Comparison of ENCODE assay signal across 25 cellular contexts in the genomic region with DNA sequence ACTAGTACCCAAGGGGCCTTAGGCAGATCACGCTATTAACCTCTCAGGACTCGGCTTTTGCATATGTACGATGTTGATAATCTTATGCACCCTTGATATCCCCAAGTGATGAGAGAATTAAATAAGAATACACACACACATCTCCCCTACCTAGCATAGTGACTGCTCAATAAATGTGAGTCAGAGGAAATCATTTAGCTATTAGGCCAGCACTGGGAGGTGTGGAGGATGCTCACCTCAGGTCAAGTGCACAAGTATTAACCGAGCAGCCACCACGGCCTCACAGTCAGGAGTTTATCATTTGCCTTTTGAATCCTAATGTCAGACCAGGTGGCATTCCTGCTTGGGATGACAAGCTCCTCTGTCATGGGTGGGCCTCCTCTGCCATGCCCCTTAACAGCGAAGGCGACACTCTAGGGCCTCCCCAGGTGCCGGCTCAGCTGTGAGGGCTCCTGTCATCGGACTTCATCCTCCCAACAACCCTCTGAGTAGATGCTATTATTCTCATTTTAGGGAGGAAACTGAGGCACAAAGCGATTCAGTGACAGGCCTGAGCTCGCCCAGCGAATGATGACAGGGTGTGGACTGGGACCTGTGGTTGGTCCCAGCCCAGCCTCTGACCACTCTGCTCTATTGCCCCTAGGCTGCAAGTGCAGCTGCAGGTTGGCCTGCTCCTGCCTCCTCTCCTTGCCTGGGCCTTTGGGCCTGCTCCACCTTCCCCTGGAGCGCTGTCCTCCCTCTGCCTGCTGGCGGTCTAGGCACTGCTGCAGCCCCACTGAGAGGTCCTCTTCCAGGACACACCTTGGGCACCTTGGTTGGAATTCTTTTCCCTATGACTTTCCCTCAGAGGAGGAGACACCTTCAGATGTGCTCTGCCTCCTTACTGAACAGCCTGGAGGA. TPM values are rescaled to one million over a fixed set of nuclear protein-coding genes. Genes with fewer than 3 reads are reported as not detected.
A peak's percentile ranks its signal among the peaks of the same experiment; 100 is the strongest.
DNase-seq lines count a peak whose midpoint lies in the region; ATAC-seq and TF ChIP-seq lines count a peak whose summit lies in the region.
"Had no signal": no experiment of that assay in that cellular context is flagged by ENCODE, and none has a peak within 500 bp of the region (broad histone marks: within the 10 kb centered on the region; RNA-seq: fewer than 3 reads in every experiment).

No MANE protein-coding gene starts in this region.

- TF ChIP-seq EP300 in tibial nerve (IDR thresholded peaks at IDR 0.05), result no peak

- TF ChIP-seq POLR2A in tibial nerve (IDR thresholded peaks at IDR 0.05), result no peak

- peak overlapping the region; percentile 78 for H3K27ac ChIP-seq in cingulate gyrus (ENCODE audit: low read depth, low read length)
- H3K27ac ChIP-seq in layer of hippocampus (ENCODE audit: low read depth, low read length), result peak overlapping the region; percentile 73
- peak overlapping the region; percentile 69 to 97 (median 87) for H3K27ac ChIP-seq in tibial nerve
- no peak overlapping the region for H3K27ac ChIP-seq in CD8-positive, alpha-beta T cell (ENCODE audit: low read depth, low read length)
- H3K27ac ChIP-seq: 22Rv1, GM23248 had no signal

- POLR2A ChIA-PET in CD8-positive, alpha-beta T cell (lab: Charles Lee), result no interaction called here

- H3K4me1 Mint-ChIP-seq in T-helper 2 cell treated with Interferon-gamma antibody and Interleukin-4, amounts not matched to agents 5 μg/mL and 100 μg/mL, for 36 hours (ENCODE audit: low read depth), result no peaks in the 10 kb centered on the region
- H3K4me1 Mint-ChIP-seq in CD8-positive, alpha-beta T cell (ENCODE audit: low read depth), result peaks cover 9% of the 10 kb centered on the region
- no peaks in the 10 kb centered on the region for H3K4me1 Mint-ChIP-seq in endothelial cell (ENCODE audit: unreplicated experiment)

- no peak for ATAC-seq in CD8-positive, alpha-beta T cell

- TF ChIP-seq CTCF in tibial nerve (IDR thresholded peaks at IDR 0.05), result no peak
- no peak for TF ChIP-seq CTCF in CD8-positive, alpha-beta T cell (IDR thresholded peaks at IDR 0.05)
- TF ChIP-seq CTCF in endothelial cell (IDR thresholded peaks at IDR 0.05; ENCODE audit: unreplicated experiment), result no peak

- H3K4me3 ChIP-seq in tibial nerve, result peak overlapping the region in 2 of 4 donors; percentile 52
- H3K4me3 ChIP-seq in CD8-positive, alpha-beta T cell (ENCODE audit: low read depth, low read length), result no peak overlapping the region
- H3K4me3 ChIP-seq: GM23248, MG63 had no signal

- H3K27me3 ChIP-seq in layer of hippocampus (ENCODE audit: control insufficient read depth, insufficient read depth, low read length), result no peaks in the 10 kb centered on the region
- H3K27me3 ChIP-seq in tibial nerve, result no peaks in the 10 kb centered on the region
- no peaks in the 10 kb centered on the region for H3K27me3 ChIP-seq in CD8-positive, alpha-beta T cell (ENCODE audit: insufficient read depth, low read length)
- H3K27me3 ChIP-seq: BE2C, MG63 had no signal

- H3K4me1 ChIP-seq in tibial nerve, result peaks cover 0 to 35% (median 2%) of the 10 kb centered on the region in 4 donors
- H3K4me1 ChIP-seq in CD8-positive, alpha-beta T cell (ENCODE audit: insufficient read depth, low read length), result peaks cover 11% of the 10 kb centered on the region
- H3K4me1 ChIP-seq: BE2C had no signal

- intact Hi-C loops in CD8-positive, alpha-beta T cell (cut with DNase I, micrococcal nuclease), result no loop called here

- CTCF ChIA-PET in CD8-positive, alpha-beta T cell (lab: Charles Lee), result no interaction called here

- no peak overlapping the region for H3K4me3 Mint-ChIP-seq in T-helper 2 cell treated with Interferon-gamma antibody and Interleukin-4, amounts not matched to agents 5 μg/mL and 100 μg/mL, for 36 hours
- H3K4me3 Mint-ChIP-seq in CD8-positive, alpha-beta T cell, result no peak overlapping the region
- no peak overlapping the region for H3K4me3 Mint-ChIP-seq in endothelial cell (ENCODE audit: unreplicated experiment)
- H3K4me3 Mint-ChIP-seq: H9, HFFc6 had no signal

- peak overlapping the region; percentile 15 for H3K27ac Mint-ChIP-seq in T-helper 2 cell treated with Interferon-gamma antibody and Interleukin-4, amounts not matched to agents 5 μg/mL and 100 μg/mL, for 36 hours
- H3K27ac Mint-ChIP-seq in CD8-positive, alpha-beta T cell, result no peak overlapping the region
- no peak overlapping the region for H3K27ac Mint-ChIP-seq in endothelial cell (ENCODE audit: unreplicated experiment)
- H3K27ac Mint-ChIP-seq: HFFc6 had no signal

- H3K9me3 ChIP-seq in tibial nerve, result no peaks in the 10 kb centered on the region
- no peaks in the 10 kb centered on the region for H3K9me3 ChIP-seq in CD8-positive, alpha-beta T cell (ENCODE audit: low read length)
- H3K9me3 ChIP-seq: BE2C, MG63 had no signal

- H3K36me3 Mint-ChIP-seq in T-helper 2 cell treated with Interferon-gamma antibody and Interleukin-4, amounts not matched to agents 5 μg/mL and 100 μg/mL, for 36 hours (ENCODE audit: low read depth), result no peaks in the 10 kb centered on the region
- peaks cover 5% of the 10 kb centered on the region for H3K36me3 Mint-ChIP-seq in CD8-positive, alpha-beta T cell
- no peaks in the 10 kb centered on the region for H3K36me3 Mint-ChIP-seq in endothelial cell (ENCODE audit: low read depth, unreplicated experiment)

- H3K36me3 ChIP-seq in tibial nerve, result peaks cover 0 to 42% (median 0%) of the 10 kb centered on the region in 3 donors
- no peaks in the 10 kb centered on the region for H3K36me3 ChIP-seq in CD8-positive, alpha-beta T cell (ENCODE audit: insufficient read depth, low read length)
- H3K36me3 ChIP-seq: BE2C, MG63 had no signal

- WGBS in tibial nerve, 2 donors, result 61 to 65% methylated on average over 14 of the region's 14 CpGs

- no peaks in the 10 kb centered on the region for H3K9me3 Mint-ChIP-seq in T-helper 2 cell treated with Interferon-gamma antibody and Interleukin-4, amounts not matched to agents 5 μg/mL and 100 μg/mL, for 36 hours
- H3K9me3 Mint-ChIP-seq in CD8-positive, alpha-beta T cell, result no peaks in the 10 kb centered on the region
- no peaks in the 10 kb centered on the region for H3K9me3 Mint-ChIP-seq in endothelial cell (ENCODE audit: unreplicated experiment)
- H3K9me3 Mint-ChIP-seq: H9, HFFc6 had no signal

- DNase-seq in T-helper 2 cell treated with Interferon-gamma antibody and Interleukin-4, amounts not matched to agents 5 μg/mL and 100 μg/mL, for 36 hours (ENCODE audit: low spot score), result no peak
- no peak for DNase-seq in T-helper 2 cell
- no peak for DNase-seq in tibial nerve (ENCODE audit: low spot score in 2 of 2)
- DNase-seq in CD8-positive, alpha-beta T cell, result no peak
- DNase-seq in NCI-H146 treated with DMSO at 0.1 percent for 48 hours (lab: John Stamatoyannopoulos, UW; ENCODE audit: unreplicated experiment), result no peak
- DNase-seq in endothelial cell (ENCODE audit: low spot score), result no peak
- DNase-seq: BE2C, DMS153, GM23248, H9, HFFc6, IMR-90, KG1, MG63, NCI-H1105 treated with DMSO at 0.1 percent for 48 hours, NCI-H146, NCI-H2029, NCI-H2227 treated with DMSO at 0.1 percent for 48 hours, NCI-H526 treated with DMSO at 0.1 percent for 48 hours, RPMI8226, SHP77 had no signal

- no peaks in the 10 kb centered on the region for H3K27me3 Mint-ChIP-seq in T-helper 2 cell treated with Interferon-gamma antibody and Interleukin-4, amounts not matched to agents 5 μg/mL and 100 μg/mL, for 36 hours (ENCODE audit: low read depth)
- H3K27me3 Mint-ChIP-seq in CD8-positive, alpha-beta T cell (ENCODE audit: low read depth), result no peaks in the 10 kb centered on the region
- peaks cover 7% of the 10 kb centered on the region for H3K27me3 Mint-ChIP-seq in endothelial cell (ENCODE audit: unreplicated experiment)

RNA-seq across cellular contexts. Expression of gene SOX10, which starts 5.0 kb away (rescaled TPM):
- 10 to 100 TPM; 59.9 to 94.0 (median 84.2) TPM for total RNA-seq in tibial nerve
- total RNA-seq in CD8-positive, alpha-beta T cell, result not detected
- total RNA-seq in endothelial cell (ENCODE audit: unreplicated experiment), result 0.08 TPM
- total RNA-seq: GM23248, HFFc6, IMR-90, NCI-H460 had no signal

RNA-seq across cellular contexts. Expression of gene POLR2F, which starts 35.9 kb away (rescaled TPM):
- 100 to 1,000 TPM in 3 of 4 donors, 10 to 100 TPM in 1; 54.7 to 181 (median 120) TPM for total RNA-seq in tibial nerve
- total RNA-seq in CD8-positive, alpha-beta T cell, result 10 to 100 TPM; 22.7 to 25.6 TPM
- 58.9 TPM for total RNA-seq in endothelial cell (ENCODE audit: unreplicated experiment)

RNA-seq across cellular contexts. Expression of gene C22orf23, which starts 36.0 kb away (rescaled TPM):
- total RNA-seq in tibial nerve (under 1 TPM in 1 of 4 donors, not detected in 3; 0.21 TPM), endothelial cell (ENCODE audit: unreplicated experiment) (0.54 TPM)
- under 1 TPM in 1 of 2 experiments, not detected in 1; 0.43 TPM for total RNA-seq in CD8-positive, alpha-beta T cell

Comparison
In these comparisons a context has a peak if more than half of its experiments do, and no peak if none do; other contexts are left out.
1. RNA of gene SOX10, which starts 5.0 kb away (total RNA-seq): 59.9 to 94.0 TPM in tibial nerve; 0.08 TPM in endothelial cell (single experiment) and not detected in CD8-positive, alpha-beta T cell; every median in the first group is over 10 times any median in the second.